In genomic region chr22:36384766-36385400, GRCh38 we compare ENCODE assay signal across 8 cellular contexts. TPM values are rescaled to one million over a fixed set of nuclear protein-coding genes. Genes with fewer than 3 reads are reported as not detected.
A peak's percentile ranks its signal among the peaks of the same experiment; 100 is the strongest.
DNase-seq lines count a peak whose midpoint lies in the region; ATAC-seq and TF ChIP-seq lines count a peak whose summit lies in the region.

No MANE protein-coding gene starts in this region.

- no peak overlapping the region for H3K18ac ChIP-seq in trophoblast cell (ENCODE audit: low read length)

- no peak overlapping the region for H4K8ac ChIP-seq in trophoblast cell (ENCODE audit: low read depth, low read length)

- H2AFZ ChIP-seq in fibroblast of lung (ENCODE audit: low read length) = no peak overlapping the region
- no peak overlapping the region for H2AFZ ChIP-seq in trophoblast cell (ENCODE audit: insufficient read depth, low read length, poor library complexity)

- H3K36me3 ChIP-seq in fibroblast of lung (ENCODE audit: control insufficient read depth, insufficient read depth, low read length) = peaks cover 12% of the 10 kb centered on the region
- H3K36me3 ChIP-seq in trophoblast cell (ENCODE audit: control insufficient read depth in 1 of 2, insufficient read depth in 2 of 2, low read length in 2 of 2) = peaks cover 16 to 27% of the 10 kb centered on the region in 2 experiments

- ATAC-seq in HG03469 (IDR thresholded peaks at IDR 0.05; ENCODE audit: unreplicated experiment) = no peak

- H4K20me1 ChIP-seq in fibroblast of lung (ENCODE audit: control insufficient read depth, extremely low read depth, insufficient read depth, low read length) = peaks cover 7% of the 10 kb centered on the region

- H3K4me2 ChIP-seq in fibroblast of lung (ENCODE audit: extremely low read depth, insufficient read depth, low read length) (peak overlapping the region; percentile 74), trophoblast cell (ENCODE audit: low read length) (peak overlapping the region; percentile 66)

- peak overlapping the region; percentile 72 for H3K4me3 ChIP-seq in HL-60 (replicated peaks; ENCODE audit: insufficient read depth, low read length)
- H3K4me3 ChIP-seq in fibroblast of lung (replicated peaks in 1 of 4; ENCODE audit: control extremely low read depth in 1 of 4, insufficient read depth in 1 of 4, low read depth in 3 of 4, low read length in 4 of 4) = peak overlapping the region; percentile 94 to 98 (median 96)
- no peak overlapping the region for H3K4me3 ChIP-seq in trophoblast cell (ENCODE audit: low read depth, low read length)

- no peak for TF ChIP-seq CTCF in C4-2B (conservative IDR thresholded peaks at IDR 0.05)
- no peak for TF ChIP-seq CTCF in HL-60 (IDR thresholded peaks at IDR 0.05; ENCODE audit: insufficient read depth, low read length)
- no peak for TF ChIP-seq CTCF in fibroblast of lung (conservative IDR thresholded peaks at IDR 0.05 in 1 of 2, IDR thresholded peaks at IDR 0.05 in 1 of 2; ENCODE audit: low read depth in 1 of 2, low read length in 2 of 2)

- no peak overlapping the region for H2AK5ac ChIP-seq in trophoblast cell (ENCODE audit: low read length)

- no peak overlapping the region for H2BK5ac ChIP-seq in trophoblast cell (ENCODE audit: low read depth, low read length, poor library complexity)

- H3K27me3 ChIP-seq in HL-60 (ENCODE audit: insufficient read depth, poor library complexity, severe bottlenecking) (no peaks in the 10 kb centered on the region), fibroblast of lung (ENCODE audit: control insufficient read depth, insufficient read depth, low read length) (no peaks in the 10 kb centered on the region), trophoblast cell (ENCODE audit: insufficient read depth, low read length) (no peaks in the 10 kb centered on the region)

- no peak overlapping the region for H2BK12ac ChIP-seq in trophoblast cell (ENCODE audit: low read length)

- no peak overlapping the region for H4K12ac ChIP-seq in trophoblast cell (ENCODE audit: low read depth, low read length)

- no peak overlapping the region for H4K91ac ChIP-seq in trophoblast cell (ENCODE audit: low read depth, low read length)

- H3K23ac ChIP-seq in trophoblast cell (ENCODE audit: low read length) = no peak overlapping the region

- WGBS in trophoblast cell (ENCODE audit: extremely low coverage, insufficient coverage, insufficient read length) = no CpG with 5 or more reads among the region's 6 CpGs

- peaks cover 23% of the 10 kb centered on the region for H3K79me1 ChIP-seq in trophoblast cell (ENCODE audit: low read length)

- no peaks in the 10 kb centered on the region for H3K9me3 ChIP-seq in fibroblast of lung (ENCODE audit: control insufficient read depth, insufficient read depth, low read depth, low read length)
- no peaks in the 10 kb centered on the region for H3K9me3 ChIP-seq in trophoblast cell (ENCODE audit: insufficient read depth, low read depth, low read length)

- no peak overlapping the region for H2BK120ac ChIP-seq in trophoblast cell (ENCODE audit: insufficient read depth, low read length, poor library complexity)

- H3K9ac ChIP-seq in fibroblast of lung (ENCODE audit: insufficient read depth, low read length) (peak overlapping the region; percentile 21), trophoblast cell (ENCODE audit: low read length) (no peak overlapping the region)

- DNase-seq in HL-60 (ENCODE audit: low read depth in 1 of 2, low spot score in 1 of 2) (no peak), fibroblast of lung (ENCODE audit: low read depth in 2 of 2) (peak; percentile 50 to 60), trophoblast cell (no peak), AG08396 (ENCODE audit: low spot score) (no peak), NCI-H82 treated with DMSO at 0.1 percent for 48 hours (lab: John Stamatoyannopoulos, UW; ENCODE audit: unreplicated experiment) (no peak)
- DNase-seq in activated CD4-positive, alpha-beta T cell treated with anti-CD3 and anti-CD28 coated beads, Interleukin-2, amount 50 U/mL, for 1 hour = peak; percentile 59

- H3K4me1 ChIP-seq in fibroblast of lung (ENCODE audit: control insufficient read depth, extremely low read depth, insufficient read depth, low read length) (peaks cover 11% of the 10 kb centered on the region), trophoblast cell (ENCODE audit: control insufficient read depth in 1 of 2, insufficient read depth in 2 of 2, low read length in 2 of 2) (peaks cover 11 to 12% of the 10 kb centered on the region in 2 experiments)

- H3K14ac ChIP-seq in trophoblast cell (ENCODE audit: low read length) = no peak overlapping the region

- H3K27ac ChIP-seq in C4-2B (peak overlapping the region; percentile 93), HL-60 (replicated peaks) (peak overlapping the region; percentile 87), fibroblast of lung (ENCODE audit: insufficient read depth, low read length) (peak overlapping the region; percentile 90), trophoblast cell (ENCODE audit: low read depth, low read length) (peak overlapping the region; percentile 94)

- peaks cover 75% of the 10 kb centered on the region for H3K79me2 ChIP-seq in fibroblast of lung (ENCODE audit: control insufficient read depth, insufficient read depth, low read length)
- peaks cover 53% of the 10 kb centered on the region for H3K79me2 ChIP-seq in trophoblast cell (ENCODE audit: control insufficient read depth, insufficient read depth, low read length, poor library complexity)

- peak overlapping the region; percentile 100 for H3K4ac ChIP-seq in trophoblast cell (ENCODE audit: low read depth, low read length)

RNA-seq across cellular contexts. Expression of gene MYH9, which starts 2.9 kb away (rescaled TPM):
- 562 and 796 TPM in 2 replicates for total RNA-seq in fibroblast of lung
- 413 and 677 TPM in 2 replicates for polyA plus RNA-seq in fibroblast of lung
- polyA plus RNA-seq in fibroblast of lung (2012) = 611 and 1,244 TPM in 2 replicates
- polyA minus RNA-seq in fibroblast of lung (ENCODE audit: low replicate concordance) = 1,141 and 2,569 TPM in 2 replicates
- polyA plus RNA-seq in trophoblast cell (2013) = 280 and 288 TPM in 2 replicates

Comparison
In these comparisons a context has a peak if more than half of its experiments do, and no peak if none do; other contexts are left out.
1. DNase-seq: peak in activated CD4-positive, alpha-beta T cell treated with anti-CD3 and anti-CD28 coated beads, Interleukin-2, amount 50 U/mL, for 1 hour (single experiment) and fibroblast of lung (2 of 2); none in HL-60 (0 of 2), trophoblast cell (0 of 2), AG08396 (single experiment) and NCI-H82 treated with DMSO at 0.1 percent for 48 hours (single experiment).
2. Peak in every context shown above with its lines, with median percentiles within 50 percentile points of each other: H3K27ac ChIP-seq.